20 cellular contexts compared by ENCODE assay signal in the genomic region with DNA sequence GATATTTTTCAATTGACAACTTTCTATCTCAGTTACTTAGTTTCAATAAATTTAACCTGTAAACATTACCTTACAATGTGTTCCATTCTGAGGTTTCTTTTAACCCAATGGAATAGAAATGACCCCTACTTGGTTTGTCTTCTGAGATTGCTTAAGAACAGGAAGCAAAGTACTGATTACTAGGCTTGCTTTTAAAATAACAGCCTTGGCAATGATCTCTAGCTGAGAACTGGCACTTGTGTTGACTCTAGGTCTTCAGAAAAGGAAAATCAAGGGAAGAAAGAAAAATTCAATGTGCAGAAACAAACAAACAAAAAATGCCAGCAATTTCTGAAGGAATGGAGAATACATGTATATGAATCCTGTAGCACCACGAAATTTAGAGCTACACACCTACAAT.
"Had no signal": no experiment of that assay in that cellular context is flagged by ENCODE, and none has a peak within 500 bp of the region (broad histone marks: within the 10 kb centered on the region; RNA-seq: fewer than 3 reads in every experiment).

No MANE protein-coding gene starts in this region.

- H3K27ac ChIP-seq: ascending aorta, breast epithelium, psoas muscle, SJSA1, testis had no signal

- H3K27me3 ChIP-seq: ascending aorta, breast epithelium, spleen, testis, upper lobe of right lung had no signal

- H3K9me3 Mint-ChIP-seq: activated naive CD8-positive, alpha-beta T cell treated with anti-CD3 and anti-CD28 coated beads, Interleukin-2, amount 10 ng/mL, durations not matched to agents 7 days and 5 days; nephron progenitor cell; stimulated activated naive CD8-positive, alpha-beta T cell treated with anti-CD3 and anti-CD28 coated beads, Interleukin-15, amount 100 ng/mL, for 72 hours; T-helper 2 cell treated with Interferon-gamma antibody and Interleukin-4, amounts not matched to agents 5 μg/mL and 100 μg/mL, for 36 hours had no signal

- DNase-seq: activated naive CD4-positive, alpha-beta T cell; activated naive CD8-positive, alpha-beta T cell treated with anti-CD3 and anti-CD28 coated beads, Interleukin-2, amount 10 ng/mL, durations not matched to agents 7 days and 5 days; activated T-cell treated with anti-CD3 and anti-CD28 coated beads for 4 hours; cortex of kidney; effector memory CD4-positive, alpha-beta T cell; hippocampal formation; kidney glomerular epithelial cell; nephron progenitor cell; psoas muscle; spleen; stimulated activated naive CD8-positive, alpha-beta T cell treated with anti-CD3 and anti-CD28 coated beads, Interleukin-15, amount 100 ng/mL, for 72 hours; SW 1271; testis; upper lobe of right lung had no signal

- H3K4me3 ChIP-seq: ascending aorta, breast epithelium, psoas muscle, SJSA1, spleen, testis, upper lobe of right lung had no signal

- H3K27me3 Mint-ChIP-seq: activated naive CD8-positive, alpha-beta T cell treated with anti-CD3 and anti-CD28 coated beads, Interleukin-2, amount 10 ng/mL, durations not matched to agents 7 days and 5 days; stimulated activated naive CD8-positive, alpha-beta T cell treated with anti-CD3 and anti-CD28 coated beads, Interleukin-15, amount 100 ng/mL, for 72 hours had no signal

- ATAC-seq: activated CD4-positive, CD25-positive, alpha-beta regulatory T cell treated with anti-CD3 and anti-CD28 coated beads, Interleukin-2, amount 50 U/mL, for 24 hours; psoas muscle; sciatic nerve; stimulated activated naive CD8-positive, alpha-beta T cell treated with anti-CD3 and anti-CD28 coated beads, Interleukin-15, amount 100 ng/mL, for 72 hours; upper lobe of right lung had no signal

- H3K36me3 ChIP-seq: ascending aorta, breast epithelium, SJSA1, spleen, upper lobe of right lung had no signal

- H3K9me3 ChIP-seq: ascending aorta, breast epithelium, psoas muscle, SJSA1, spleen, testis, upper lobe of right lung had no signal

- H3K4me3 Mint-ChIP-seq: activated naive CD8-positive, alpha-beta T cell treated with anti-CD3 and anti-CD28 coated beads, Interleukin-2, amount 10 ng/mL, durations not matched to agents 7 days and 5 days; nephron progenitor cell; stimulated activated naive CD8-positive, alpha-beta T cell treated with anti-CD3 and anti-CD28 coated beads, Interleukin-15, amount 100 ng/mL, for 72 hours; T-helper 2 cell treated with Interferon-gamma antibody and Interleukin-4, amounts not matched to agents 5 μg/mL and 100 μg/mL, for 36 hours had no signal

- H3K4me1 ChIP-seq: ascending aorta, breast epithelium, psoas muscle had no signal

- H3K27ac Mint-ChIP-seq: activated naive CD8-positive, alpha-beta T cell treated with anti-CD3 and anti-CD28 coated beads, Interleukin-2, amount 10 ng/mL, durations not matched to agents 7 days and 5 days; nephron progenitor cell; stimulated activated naive CD8-positive, alpha-beta T cell treated with anti-CD3 and anti-CD28 coated beads, Interleukin-15, amount 100 ng/mL, for 72 hours; T-helper 2 cell treated with Interferon-gamma antibody and Interleukin-4, amounts not matched to agents 5 μg/mL and 100 μg/mL, for 36 hours had no signal

- H3K4me1 Mint-ChIP-seq: activated naive CD8-positive, alpha-beta T cell treated with anti-CD3 and anti-CD28 coated beads, Interleukin-2, amount 10 ng/mL, durations not matched to agents 7 days and 5 days; stimulated activated naive CD8-positive, alpha-beta T cell treated with anti-CD3 and anti-CD28 coated beads, Interleukin-15, amount 100 ng/mL, for 72 hours had no signal

- H3K36me3 Mint-ChIP-seq: activated naive CD8-positive, alpha-beta T cell treated with anti-CD3 and anti-CD28 coated beads, Interleukin-2, amount 10 ng/mL, durations not matched to agents 7 days and 5 days had no signal
